In the genomic region with DNA sequence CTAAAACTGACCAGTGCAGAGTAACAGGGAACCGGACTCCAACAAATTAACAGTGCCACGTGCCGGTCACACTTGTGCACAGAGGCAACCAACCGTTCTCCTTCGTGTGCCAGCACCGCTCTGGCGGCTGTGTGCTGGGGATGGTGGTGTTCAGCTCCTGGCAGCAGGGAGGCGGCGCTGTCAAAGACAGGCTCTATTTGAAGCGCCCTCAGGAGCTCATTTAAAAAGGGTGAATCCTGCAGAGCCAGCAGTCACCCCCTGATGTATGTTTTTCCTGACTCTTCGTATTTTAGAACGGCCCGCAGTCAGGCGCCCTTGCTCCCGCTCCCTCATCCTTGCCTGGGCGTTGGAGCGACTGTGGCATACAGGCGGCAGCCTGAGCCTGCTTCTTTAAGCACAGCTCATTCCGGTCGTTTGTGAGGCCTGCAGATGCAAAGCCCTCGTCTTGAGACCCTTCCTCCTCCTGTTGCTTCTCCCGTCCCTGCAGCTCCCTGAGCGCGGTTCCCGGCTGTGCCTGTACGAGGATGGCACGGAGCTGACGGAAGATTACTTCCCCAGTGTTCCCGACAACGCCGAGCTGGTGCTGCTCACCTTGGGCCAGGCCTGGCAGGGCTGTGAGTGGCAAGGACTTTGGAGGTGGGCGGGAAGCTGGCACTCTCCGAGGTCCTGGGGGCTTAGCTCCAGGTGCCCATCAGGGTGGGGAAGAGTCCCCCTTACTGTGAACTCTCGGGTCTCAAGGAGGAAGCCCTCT, we compare ENCODE assay signal across 8 cellular contexts. TPM values are rescaled to one million over a fixed set of nuclear protein-coding genes. Genes with fewer than 3 reads are reported as not detected.
DNase-seq lines count a peak whose midpoint lies in the region; ATAC-seq and TF ChIP-seq lines count a peak whose summit lies in the region.

No MANE protein-coding gene starts in this region.

- TF ChIP-seq CTCF in parathyroid adenoma (IDR thresholded peaks at IDR 0.05) = no peak

- peaks cover 0 to 28% (median 7%) of the 10 kb centered on the region in 3 donors for H3K36me3 Mint-ChIP-seq in CD8-positive, alpha-beta memory T cell
- peaks cover 2% of the 10 kb centered on the region for H3K36me3 Mint-ChIP-seq in activated CD4-positive, alpha-beta T cell treated with anti-CD3 and anti-CD28 coated beads, Interleukin-2, amount 10 ng/mL, durations not matched to agents 7 days and 5 days (ENCODE audit: low read depth)

- H2AFZ ChIP-seq in parathyroid adenoma = peak overlapping the region; percentile 95

- H3K36me3 ChIP-seq in CD8-positive, alpha-beta memory T cell (ENCODE audit: insufficient read depth, low read length) = no peaks in the 10 kb centered on the region
- no peaks in the 10 kb centered on the region for H3K36me3 ChIP-seq in parathyroid adenoma (ENCODE audit: control insufficient read depth, insufficient read depth, low read length)

- peak overlapping the region; percentile 86 for H3K4me2 ChIP-seq in parathyroid adenoma (ENCODE audit: low read length)

- H3K27ac ChIP-seq in CD8-positive, alpha-beta memory T cell (ENCODE audit: low read depth, low read length) = peak overlapping the region; percentile 57
- no peak overlapping the region for H3K27ac ChIP-seq in parathyroid adenoma

- H3K4me1 Mint-ChIP-seq in CD8-positive, alpha-beta memory T cell = peaks cover 30 to 55% (median 35%) of the 10 kb centered on the region in 3 donors
- H3K4me1 Mint-ChIP-seq in activated CD4-positive, alpha-beta T cell treated with anti-CD3 and anti-CD28 coated beads, Interleukin-2, amount 10 ng/mL, durations not matched to agents 7 days and 5 days = peaks cover 35% of the 10 kb centered on the region

- H3K79me2 ChIP-seq in parathyroid adenoma = peaks cover 9% of the 10 kb centered on the region

- peaks cover 0 to 3% of the 10 kb centered on the region in 2 donors for H3K27me3 Mint-ChIP-seq in CD8-positive, alpha-beta memory T cell
- no peaks in the 10 kb centered on the region for H3K27me3 Mint-ChIP-seq in activated CD4-positive, alpha-beta T cell treated with anti-CD3 and anti-CD28 coated beads, Interleukin-2, amount 10 ng/mL, durations not matched to agents 7 days and 5 days

- DNase-seq in CD8-positive, alpha-beta memory T cell = peak in 1 of 5 donors; percentile 2
- peak in 53 of 76 experiments; percentile 3 to 67 (median 30) for DNase-seq in HUDEP-2 (lab: John Stamatoyannopoulos, UW; ENCODE audit: unreplicated experiment in 76 of 76)
- peak; percentile 11 for DNase-seq in activated CD4-positive, alpha-beta T cell treated with anti-CD3 and anti-CD28 coated beads, Interleukin-2, amount 10 ng/mL, durations not matched to agents 7 days and 5 days
- peak; percentile 24 for DNase-seq in foreskin melanocyte
- DNase-seq in SKM-1 (lab: John Stamatoyannopoulos, UW; ENCODE audit: unreplicated experiment) = no peak
- no peak for DNase-seq in NCI-H1930 (lab: John Stamatoyannopoulos, UW)

- no peak for ATAC-seq in HG03025 (IDR thresholded peaks at IDR 0.05; ENCODE audit: low FRiP score, unreplicated experiment)

- peak overlapping the region in 4 of 8 donors; percentile 27 to 72 (median 38) for H3K27ac Mint-ChIP-seq in CD8-positive, alpha-beta memory T cell
- peak overlapping the region; percentile 31 for H3K27ac Mint-ChIP-seq in activated CD4-positive, alpha-beta T cell treated with anti-CD3 and anti-CD28 coated beads, Interleukin-2, amount 10 ng/mL, durations not matched to agents 7 days and 5 days

- POLR2A ChIA-PET in CD8-positive, alpha-beta memory T cell (lab: Charles Lee) = interaction anchor here (3.1 kb wide), 1 partner anchor 42 kb away, joined by 18 read pairs; the partner anchor contains the start of gene C1orf174
- POLR2A ChIA-PET in activated CD4-positive, alpha-beta T cell treated with anti-CD3 and anti-CD28 coated beads, Interleukin-2, amount 10 ng/mL, durations not matched to agents 7 days and 5 days (lab: Charles Lee) = interaction anchor here (0.7 kb wide), 1 partner anchor 44 kb away, joined by 4 read pairs; no protein-coding TSS in a partner anchor

- no peaks in the 10 kb centered on the region for H3K9me3 Mint-ChIP-seq in CD8-positive, alpha-beta memory T cell
- H3K9me3 Mint-ChIP-seq in activated CD4-positive, alpha-beta T cell treated with anti-CD3 and anti-CD28 coated beads, Interleukin-2, amount 10 ng/mL, durations not matched to agents 7 days and 5 days = no peaks in the 10 kb centered on the region

- peak overlapping the region; percentile 69 for H3K4me3 ChIP-seq in CD8-positive, alpha-beta memory T cell (ENCODE audit: low read length)
- H3K4me3 ChIP-seq in parathyroid adenoma (ENCODE audit: low read depth, low read length) = peak overlapping the region; percentile 77

- no peaks in the 10 kb centered on the region for H3K9me3 ChIP-seq in CD8-positive, alpha-beta memory T cell (ENCODE audit: low read length)
- H3K9me3 ChIP-seq in parathyroid adenoma (ENCODE audit: control insufficient read depth, low read length) = no peaks in the 10 kb centered on the region

- H3K4me1 ChIP-seq in CD8-positive, alpha-beta memory T cell (ENCODE audit: insufficient read depth, low read length) = peaks cover 33% of the 10 kb centered on the region
- H3K4me1 ChIP-seq in parathyroid adenoma = peaks cover 5% of the 10 kb centered on the region

- peak overlapping the region; percentile 80 to 99 (median 96) for H3K4me3 Mint-ChIP-seq in CD8-positive, alpha-beta memory T cell
- peak overlapping the region; percentile 99 for H3K4me3 Mint-ChIP-seq in activated CD4-positive, alpha-beta T cell treated with anti-CD3 and anti-CD28 coated beads, Interleukin-2, amount 10 ng/mL, durations not matched to agents 7 days and 5 days

- H3K27me3 ChIP-seq in CD8-positive, alpha-beta memory T cell (ENCODE audit: insufficient read depth, low read length, poor library complexity, severe bottlenecking) = no peaks in the 10 kb centered on the region
- H3K27me3 ChIP-seq in parathyroid adenoma (ENCODE audit: control insufficient read depth, insufficient read depth, low read length) = no peaks in the 10 kb centered on the region

- no peak overlapping the region for H3K9ac ChIP-seq in parathyroid adenoma

- CTCF ChIA-PET in CD8-positive, alpha-beta memory T cell (lab: Charles Lee) = interaction anchor here (1.0 to 2.4 kb wide), 8 partner anchors 8 to 53 kb away, joined by 3 to 15 read pairs (median 4); partner anchors contain the start of gene C1orf174
- CTCF ChIA-PET in activated CD4-positive, alpha-beta T cell treated with anti-CD3 and anti-CD28 coated beads, Interleukin-2, amount 10 ng/mL, durations not matched to agents 7 days and 5 days (lab: Charles Lee) = interaction anchor here (0.7 to 1.4 kb wide), 3 partner anchors 11 to 134 kb away, joined by 3 to 5 read pairs (median 3); no protein-coding TSS in a partner anchor

RNA-seq across cellular contexts. Expression of gene DFFB, which starts 1.1 kb away (rescaled TPM):
- total RNA-seq in CD8-positive, alpha-beta memory T cell = 10 to 100 TPM; 10.9 to 14.6 TPM
- polyA plus RNA-seq in CD8-positive, alpha-beta memory T cell = 8.3 TPM
- total RNA-seq in activated CD4-positive, alpha-beta T cell treated with anti-CD3 and anti-CD28 coated beads, Interleukin-2, amount 10 ng/mL, durations not matched to agents 7 days and 5 days = 10 to 100 TPM; 10.6 to 12.5 TPM

RNA-seq across cellular contexts. Expression of gene CEP104, which starts 1.4 kb away (rescaled TPM):
- 10 to 100 TPM; 45.0 to 47.0 TPM for total RNA-seq in CD8-positive, alpha-beta memory T cell
- polyA plus RNA-seq in CD8-positive, alpha-beta memory T cell = 29.4 TPM
- total RNA-seq in activated CD4-positive, alpha-beta T cell treated with anti-CD3 and anti-CD28 coated beads, Interleukin-2, amount 10 ng/mL, durations not matched to agents 7 days and 5 days = 10 to 100 TPM; 43.8 to 50.1 TPM

RNA-seq across cellular contexts. Expression of gene C1orf174, which starts 41.7 kb away (rescaled TPM):
- total RNA-seq in CD8-positive, alpha-beta memory T cell = 10 to 100 TPM; 49.7 to 51.8 TPM
- polyA plus RNA-seq in CD8-positive, alpha-beta memory T cell = 31.1 TPM
- 10 to 100 TPM; 29.4 to 31.1 TPM for total RNA-seq in activated CD4-positive, alpha-beta T cell treated with anti-CD3 and anti-CD28 coated beads, Interleukin-2, amount 10 ng/mL, durations not matched to agents 7 days and 5 days

Comparison
In these comparisons a context has a peak if more than half of its experiments do, and no peak if none do; other contexts are left out.
1. DNase-seq: peak in HUDEP-2 (53 of 76), activated CD4-positive, alpha-beta T cell treated with anti-CD3 and anti-CD28 coated beads, Interleukin-2, amount 10 ng/mL, durations not matched to agents 7 days and 5 days (single experiment) and foreskin melanocyte (single experiment); none in SKM-1 (single experiment) and NCI-H1930 (0 of 2).